11 cellular contexts compared by ENCODE assay signal in the genomic region with DNA sequence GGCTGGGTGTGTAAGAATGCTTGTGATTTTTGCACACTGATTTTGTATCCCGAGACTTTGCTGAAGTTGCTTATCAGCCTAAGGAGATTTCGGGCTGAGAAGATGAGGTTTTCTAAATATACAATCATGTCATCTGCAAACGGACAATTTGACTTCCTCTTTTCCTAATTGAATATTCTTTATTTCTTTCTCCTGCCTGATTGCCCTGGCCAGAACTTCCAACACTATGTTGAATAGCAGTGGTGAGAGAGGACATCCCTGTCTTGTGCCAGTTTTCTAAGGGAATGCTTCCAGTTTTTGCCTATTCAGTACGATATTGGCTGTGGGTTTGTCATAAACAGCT. TPM values are rescaled to one million over a fixed set of nuclear protein-coding genes. Genes with fewer than 3 reads are reported as not detected.
A peak's percentile ranks its signal among the peaks of the same experiment; 100 is the strongest.
DNase-seq lines count a peak whose midpoint lies in the region; ATAC-seq and TF ChIP-seq lines count a peak whose summit lies in the region.
"Not testable (repeated sequence)": the region's sequence is repeated elsewhere in the genome, so short reads cannot be mapped to it uniquely, and the experiment has no call there.
"Had no signal": no experiment of that assay in that cellular context is flagged by ENCODE, and none has a peak within 500 bp of the region (broad histone marks: within the 10 kb centered on the region; RNA-seq: fewer than 3 reads in every experiment).

No MANE protein-coding gene starts in this region.

- TF ChIP-seq CTCF in DND-41 (IDR thresholded peaks at IDR 0.05; ENCODE audit: borderline replicate concordance, extremely low read depth, low read length, poor library complexity, severe bottlenecking); brain microvascular endothelial cell (IDR thresholded peaks at IDR 0.05; ENCODE audit: low read depth, low read length, missing control alignments); fibroblast of mammary gland (conservative IDR thresholded peaks at IDR 0.05; ENCODE audit: control insufficient read depth, insufficient read depth, low read depth, low read length); psoas muscle (IDR thresholded peaks at IDR 0.05): not testable (repeated sequence)
- peak in 1 of 6 experiments; percentile 2 for TF ChIP-seq CTCF in upper lobe of left lung (IDR thresholded peaks at IDR 0.05)

- not testable (repeated sequence) for H3K9me3 ChIP-seq in DND-41 (ENCODE audit: insufficient read depth, low read length, severe bottlenecking); KOPT-K1 (ENCODE audit: insufficient read depth, low read length, poor library complexity, severe bottlenecking); psoas muscle; upper lobe of left lung

- POLR2A ChIA-PET in activated CD4-positive, alpha-beta T cell treated with anti-CD3 and anti-CD28 coated beads for 36 hours (lab: Charles Lee): not testable (repeated sequence)

- WGBS in psoas muscle, 3 donors: 4 to 10% (median 7%) methylated on average over 4 of the region's 4 CpGs
- WGBS in upper lobe of left lung, 2 donors: 9 to 15% methylated on average over 4 of the region's 4 CpGs

- peaks cover 48% of the 10 kb centered on the region for H3K79me2 ChIP-seq in DND-41 (ENCODE audit: insufficient read depth, low read length)

- H3K36me3 Mint-ChIP-seq in activated CD4-positive, alpha-beta T cell treated with anti-CD3 and anti-CD28 coated beads for 36 hours (ENCODE audit: low read depth); memory B cell: not testable (repeated sequence)

- in situ Hi-C loops in brain microvascular endothelial cell (cut with HindIII; ENCODE audit: low pct_ligation_motif_present, low sequenced_read_pairs): not testable (repeated sequence)

- not testable (repeated sequence) for TF ChIP-seq POLR2A in upper lobe of left lung (IDR thresholded peaks at IDR 0.05)

- peaks cover 31% of the 10 kb centered on the region for H3K27me3 Mint-ChIP-seq in activated CD4-positive, alpha-beta T cell treated with anti-CD3 and anti-CD28 coated beads for 36 hours
- peaks cover 10% of the 10 kb centered on the region for H3K27me3 Mint-ChIP-seq in memory B cell

- H3K4me1 Mint-ChIP-seq in activated CD4-positive, alpha-beta T cell treated with anti-CD3 and anti-CD28 coated beads for 36 hours: peaks cover 20% of the 10 kb centered on the region
- H3K4me1 Mint-ChIP-seq in memory B cell: not testable (repeated sequence)

- not testable (repeated sequence) for TF ChIP-seq EP300 in upper lobe of left lung (IDR thresholded peaks at IDR 0.05)

- H3K27me3 ChIP-seq in DND-41 (ENCODE audit: insufficient read depth, low read length, poor library complexity); brain microvascular endothelial cell (replicated peaks); upper lobe of left lung: not testable (repeated sequence)
- H3K27me3 ChIP-seq in psoas muscle (ENCODE audit: insufficient read depth in 3 of 3, low read length in 2 of 3): peaks cover 0 to 41% (median 7%) of the 10 kb centered on the region in 3 donors

- peak overlapping the region; percentile 90 for H3K4me3 Mint-ChIP-seq in activated CD4-positive, alpha-beta T cell treated with anti-CD3 and anti-CD28 coated beads for 36 hours
- H3K4me3 Mint-ChIP-seq in memory B cell: peak overlapping the region; percentile 99

- peak overlapping the region; percentile 93 for H2AFZ ChIP-seq in DND-41 (ENCODE audit: low read depth, low read length)

- not testable (repeated sequence) for ATAC-seq in DND-41 (ENCODE audit: insufficient read depth, low read depth); activated CD4-positive, alpha-beta T cell treated with anti-CD3 and anti-CD28 coated beads for 36 hours; memory B cell (ENCODE audit: low read depth); psoas muscle; upper lobe of left lung (ENCODE audit: low FRiP score in 2 of 2)

- peaks cover 43% of the 10 kb centered on the region for H3K4me1 ChIP-seq in DND-41 (ENCODE audit: insufficient read depth, low read length)
- not testable (repeated sequence) for H3K4me1 ChIP-seq in psoas muscle
- peaks cover 8 to 19% (median 15%) of the 10 kb centered on the region in 4 donors for H3K4me1 ChIP-seq in upper lobe of left lung

- H3K4me3 ChIP-seq in DND-41 (ENCODE audit: low read depth in 1 of 2, low read length in 2 of 2): peak overlapping the region; percentile 71 to 78; a peak in 3 of 4 replicates
- peak overlapping the region; percentile 82 for H3K4me3 ChIP-seq in brain microvascular endothelial cell (ENCODE audit: low read depth, low read length)
- H3K4me3 ChIP-seq in fibroblast of mammary gland (ENCODE audit: control insufficient read depth, low read depth, low read length): peak overlapping the region; percentile 80
- peak overlapping the region; percentile 64 for H3K4me3 ChIP-seq in psoas muscle
- H3K4me3 ChIP-seq in upper lobe of left lung: peak overlapping the region; percentile 45 to 65 (median 58)

- peak overlapping the region; percentile 65 for H3K27ac Mint-ChIP-seq in activated CD4-positive, alpha-beta T cell treated with anti-CD3 and anti-CD28 coated beads for 36 hours
- peak overlapping the region; percentile 92 for H3K27ac Mint-ChIP-seq in memory B cell

- H3K27ac ChIP-seq in DND-41 (ENCODE audit: low read length) (peak overlapping the region; percentile 88), KOPT-K1 (ENCODE audit: low read depth, low read length, poor library complexity, severe bottlenecking) (peak overlapping the region; percentile 87), upper lobe of left lung (peak overlapping the region in 3 of 4 donors; percentile 28 to 68 (median 44))
- H3K27ac ChIP-seq in brain microvascular endothelial cell, psoas muscle: not testable (repeated sequence)

- H3K36me3 ChIP-seq in DND-41 (ENCODE audit: insufficient read depth, low read length); KOPT-K1 (ENCODE audit: insufficient read depth, low read length); brain microvascular endothelial cell (replicated peaks); psoas muscle (ENCODE audit: insufficient read depth in 1 of 2, low read depth in 1 of 2); upper lobe of left lung: not testable (repeated sequence)

- intact Hi-C loops in activated CD4-positive, alpha-beta T cell treated with anti-CD3 and anti-CD28 coated beads for 36 hours (cut with DNase I, micrococcal nuclease): loop anchor here (1.0 to 5.0 kb wide), 4 partner anchors 47 to 688 kb away; partner anchors contain the start of genes DDX43 (in 1 of the 2), KCNQ5 (in 1 of the 2) and KHDC1 (in 1 of the 2)
- intact Hi-C loops in psoas muscle (cut with DNase I): not testable (repeated sequence)

- H3K4me2 ChIP-seq in DND-41 (ENCODE audit: insufficient read depth, low read length): peak overlapping the region; percentile 67

- not testable (repeated sequence) for DNase-seq in DND-41; activated CD4-positive, alpha-beta T cell treated with anti-CD3 and anti-CD28 coated beads for 36 hours; brain microvascular endothelial cell; fibroblast of mammary gland (ENCODE audit: low read depth); memory B cell (ENCODE audit: low spot score in 2 of 2); psoas muscle; upper lobe of left lung

- peak overlapping the region; percentile 75 for H3K9ac ChIP-seq in DND-41 (ENCODE audit: low read depth, low read length)

- CTCF ChIA-PET in activated CD4-positive, alpha-beta T cell treated with anti-CD3 and anti-CD28 coated beads for 36 hours (lab: Charles Lee): interaction anchor here (1.1 to 2.0 kb wide), 2 partner anchors 18 to 78 kb away, joined by 3 to 8 read pairs; no protein-coding TSS in a partner anchor

- not testable (repeated sequence) for H4K20me1 ChIP-seq in DND-41 (ENCODE audit: insufficient read depth, low read length)

- H3K9me3 Mint-ChIP-seq in activated CD4-positive, alpha-beta T cell treated with anti-CD3 and anti-CD28 coated beads for 36 hours (ENCODE audit: low read depth); memory B cell: not testable (repeated sequence)

RNA-seq across cellular contexts. Expression of gene DPPA5, which starts 43.6 kb away (rescaled TPM):
- not detected for total RNA-seq in activated CD4-positive, alpha-beta T cell treated with anti-CD3 and anti-CD28 coated beads for 36 hours
- total RNA-seq in psoas muscle (not detected), upper lobe of left lung (not detected)
- polyA plus RNA-seq in psoas muscle: not detected
- total RNA-seq: dermis blood vessel endothelial cell, H4, HT1080 had no signal

RNA-seq across cellular contexts. Expression of gene KHDC1, which starts 47.5 kb away (rescaled TPM):
- total RNA-seq in activated CD4-positive, alpha-beta T cell treated with anti-CD3 and anti-CD28 coated beads for 36 hours: 1 to 10 TPM; 2.8 to 4.2 TPM
- total RNA-seq in psoas muscle (1 to 10 TPM in 1 of 4 donors, under 1 TPM in 3; 0.27 to 2.2 (median 0.85) TPM), upper lobe of left lung (1 to 10 TPM in 5 of 6 donors, not detected in 1; 1.3 to 2.6 (median 2.0) TPM)
- polyA plus RNA-seq in psoas muscle: under 1 TPM in 2 of 3 donors, not detected in 1; 0.05 to 0.33 TPM
- total RNA-seq: dermis blood vessel endothelial cell had no signal

RNA-seq across cellular contexts. Expression of gene KHDC3L, which starts 52.0 kb away (rescaled TPM):
- total RNA-seq in activated CD4-positive, alpha-beta T cell treated with anti-CD3 and anti-CD28 coated beads for 36 hours: not detected
- not detected for total RNA-seq in psoas muscle
- not detected for polyA plus RNA-seq in psoas muscle
- not detected for total RNA-seq in upper lobe of left lung
- total RNA-seq: dermis blood vessel endothelial cell, H4, HT1080 had no signal

RNA-seq across cellular contexts. Expression of gene OOEP, which starts 59.2 kb away (rescaled TPM):
- under 1 TPM; 0.55 to 0.86 TPM for total RNA-seq in activated CD4-positive, alpha-beta T cell treated with anti-CD3 and anti-CD28 coated beads for 36 hours
- not detected for total RNA-seq in psoas muscle
- polyA plus RNA-seq in psoas muscle: under 1 TPM in 1 of 3 donors, not detected in 2; 0.15 TPM
- under 1 TPM in 1 of 6 donors, not detected in 5; 0.43 TPM for total RNA-seq in upper lobe of left lung
- total RNA-seq: dermis blood vessel endothelial cell, H4, HT1080 had no signal
